8 cellular contexts compared by ENCODE assay signal in the genomic region with DNA sequence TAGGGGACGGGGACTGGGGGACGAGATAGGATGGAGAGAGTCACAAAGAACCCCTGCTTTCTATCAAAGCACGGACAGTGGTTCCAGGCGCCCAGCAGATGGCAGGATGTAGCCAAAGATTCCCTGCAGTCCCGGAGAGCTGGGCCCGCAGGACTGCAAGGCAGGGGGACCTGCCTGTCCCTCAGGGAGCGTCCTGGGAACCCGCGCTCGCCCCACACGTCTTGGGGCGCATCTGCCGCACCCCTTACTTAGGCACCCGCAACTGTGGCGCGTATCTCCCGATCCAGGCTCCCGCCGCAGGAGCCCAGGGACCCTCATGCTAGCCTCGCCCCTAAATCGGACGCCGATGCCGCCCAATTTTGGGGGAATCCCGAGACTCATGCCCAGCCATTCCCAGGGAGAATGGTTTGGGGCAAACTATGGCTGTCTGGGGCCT. TPM values are rescaled to one million over a fixed set of nuclear protein-coding genes. Genes with fewer than 3 reads are reported as not detected.
DNase-seq lines count a peak whose midpoint lies in the region; ATAC-seq and TF ChIP-seq lines count a peak whose summit lies in the region.

No MANE protein-coding gene starts in this region.

- no TSS peak for BruUV-seq in HCT116 (replicated peaks; lab: Mats Ljungman, UMichigan)

- TF ChIP-seq POLR2A in HCT116 (IDR thresholded peaks at IDR 0.05; ENCODE audit: borderline replicate concordance, extremely low read depth, insufficient read depth, insufficient read length) = no peak

- H3K4me1 ChIP-seq in HCT116 (ENCODE audit: control insufficient read depth in 1 of 2, insufficient read depth in 2 of 2, low read length in 2 of 2) (no peaks in the 10 kb centered on the region), hepatocyte (ENCODE audit: insufficient read depth) (peaks cover 6% of the 10 kb centered on the region)

- peak; percentile 77 for TF ChIP-seq RAD21 in HCT116 (IDR thresholded peaks at IDR 0.05; ENCODE audit: low read depth)

- peak; percentile 53 to 74 (median 67); a peak in 5 of 6 replicates for TF ChIP-seq CTCF in HCT116 (IDR thresholded peaks at IDR 0.05 in 2 of 3, conservative IDR thresholded peaks at IDR 0.05 in 1 of 3; ENCODE audit: borderline replicate concordance in 1 of 3, insufficient read depth in 1 of 3, low read depth in 2 of 3, low read length in 2 of 3)
- TF ChIP-seq CTCF in hepatocyte (IDR thresholded peaks at IDR 0.05; ENCODE audit: poor library complexity) = peak; percentile 74

- DNase-seq in DMS79 (lab: John Stamatoyannopoulos, UW) (peak; percentile 14), HCT116 (ENCODE audit: low read depth, low spot score) (peak; percentile 34), NCI-H748 treated with DMSO at 0.1 percent for 48 hours (lab: John Stamatoyannopoulos, UW) (peak; percentile 9), astrocyte of the hippocampus (ENCODE audit: low read depth, low spot score) (peak; percentile 89), hepatocyte (ENCODE audit: low spot score) (peak; percentile 87), posterior cingulate gyrus (peak; percentile 63 to 97 (median 84)), activated gamma-delta T cell (lab: John Stamatoyannopoulos, UW) (no peak)
- no peak for DNase-seq in activated CD4-positive, CD25-positive, alpha-beta regulatory T cell (lab: John Stamatoyannopoulos, UW)

- H2AFZ ChIP-seq in HCT116 (ENCODE audit: low read depth, low read length, poor library complexity, severe bottlenecking) (no peak overlapping the region), hepatocyte (peak overlapping the region; percentile 96)

- no peaks in the 10 kb centered on the region for H3K9me3 ChIP-seq in HCT116 (ENCODE audit: control insufficient read depth in 1 of 2, insufficient read depth in 1 of 2, low read depth in 1 of 2, low read length in 2 of 2)
- H3K9me3 ChIP-seq in hepatocyte (ENCODE audit: low read depth) = no peaks in the 10 kb centered on the region

- H3K9ac ChIP-seq in HCT116 (ENCODE audit: low read length) = no peak overlapping the region

- peak; percentile 97 for ATAC-seq in HCT116

- 3% methylated on average over 25 of the region's 25 CpGs for WGBS in hepatocyte (ENCODE audit: low lambda C conversion rate, missing lambda C conversion rate)

- no peaks in the 10 kb centered on the region for H3K9me2 ChIP-seq in HCT116 (ENCODE audit: insufficient read depth)
- no peaks in the 10 kb centered on the region for H3K9me2 ChIP-seq in hepatocyte (replicated peaks; ENCODE audit: insufficient read depth)

- H3K27me3 ChIP-seq in HCT116 (ENCODE audit: insufficient read depth, low read length) = peaks cover 8% of the 10 kb centered on the region; the same call in 1 of the 2 replicates
- peaks cover 29% of the 10 kb centered on the region for H3K27me3 ChIP-seq in hepatocyte

- H3K79me2 ChIP-seq in HCT116 (ENCODE audit: insufficient read depth, low read length) = no peaks in the 10 kb centered on the region
- no peaks in the 10 kb centered on the region for H3K79me2 ChIP-seq in hepatocyte

- no peak overlapping the region for H3K27ac ChIP-seq in HCT116 (ENCODE audit: low read depth, low read length)
- H3K27ac ChIP-seq in hepatocyte = no peak overlapping the region

- intact Hi-C loops in HCT116 (cut with micrococcal nuclease) = loop anchor here (1.0 to 2.0 kb wide), 5 partner anchors 92 to 762 kb away; no protein-coding TSS in a partner anchor
- intact Hi-C loops in posterior cingulate gyrus (cut with DNase I) = loop anchor here (1.0 to 10.0 kb wide), 4 partner anchors 324 to 763 kb away; no protein-coding TSS in a partner anchor

- no peak overlapping the region for H3K4me2 ChIP-seq in HCT116 (ENCODE audit: low read length)
- peak overlapping the region; percentile 99 for H3K4me2 ChIP-seq in hepatocyte

- H4K20me1 ChIP-seq in HCT116 (ENCODE audit: insufficient read depth) = no peaks in the 10 kb centered on the region
- no peaks in the 10 kb centered on the region for H4K20me1 ChIP-seq in hepatocyte (ENCODE audit: insufficient read depth, poor library complexity, severe bottlenecking)

- POLR2A ChIA-PET in HCT116 (lab: Charles Lee) = no interaction called here

- CTCF ChIA-PET in HCT116 (lab: Charles Lee) = interaction anchor here (0.9 to 1.7 kb wide), 4 partner anchors 9 to 762 kb away, joined by 3 to 4 read pairs (median 3); no protein-coding TSS in a partner anchor

- no peaks in the 10 kb centered on the region for H3K36me3 ChIP-seq in HCT116 (ENCODE audit: control insufficient read depth in 1 of 2, insufficient read depth in 2 of 2, low read length in 2 of 2)
- no peaks in the 10 kb centered on the region for H3K36me3 ChIP-seq in hepatocyte (replicated peaks; ENCODE audit: insufficient read depth, low read depth)

- H3K4me3 ChIP-seq in HCT116 (replicated peaks in 1 of 2; ENCODE audit: low read depth in 1 of 2, low read length in 2 of 2) (no peak overlapping the region), hepatocyte (peak overlapping the region; percentile 75)

- RAD21 ChIA-PET in HCT116 (lab: Charles Lee; ENCODE audit: low non-redundant PET in 1 of 2, low total read pairs in 2 of 2, uncharacterized antibody in 2 of 2, unreplicated experiment in 2 of 2) = interaction anchor here in 1 of 2 experiments (0.5 kb wide), 1 partner anchor 411 kb away, joined by 3 read pairs; no protein-coding TSS in a partner anchor

TF ChIP-seq in HCT116, 20 proteins besides CTCF, POLR2A, EP300 and RAD21:
- no peak for TF ChIP-seq EZH2phosphoT487 (IDR thresholded peaks at IDR 0.05; ENCODE audit: borderline replicate concordance)
- TF ChIP-seq SRF (IDR thresholded peaks at IDR 0.05; ENCODE audit: low read depth) = no peak
- no peak for TF ChIP-seq ELF1 (IDR thresholded peaks at IDR 0.05; ENCODE audit: borderline replicate concordance, low read depth)
- TF ChIP-seq TCF7L2 (IDR thresholded peaks at IDR 0.05; ENCODE audit: borderline replicate concordance, extremely low read depth, insufficient read depth, insufficient read length) = no peak
- no peak for TF ChIP-seq REST (IDR thresholded peaks at IDR 0.05; ENCODE audit: low read depth)
- no peak for TF ChIP-seq ATF3 (IDR thresholded peaks at IDR 0.05)
- TF ChIP-seq, protein P1, sequence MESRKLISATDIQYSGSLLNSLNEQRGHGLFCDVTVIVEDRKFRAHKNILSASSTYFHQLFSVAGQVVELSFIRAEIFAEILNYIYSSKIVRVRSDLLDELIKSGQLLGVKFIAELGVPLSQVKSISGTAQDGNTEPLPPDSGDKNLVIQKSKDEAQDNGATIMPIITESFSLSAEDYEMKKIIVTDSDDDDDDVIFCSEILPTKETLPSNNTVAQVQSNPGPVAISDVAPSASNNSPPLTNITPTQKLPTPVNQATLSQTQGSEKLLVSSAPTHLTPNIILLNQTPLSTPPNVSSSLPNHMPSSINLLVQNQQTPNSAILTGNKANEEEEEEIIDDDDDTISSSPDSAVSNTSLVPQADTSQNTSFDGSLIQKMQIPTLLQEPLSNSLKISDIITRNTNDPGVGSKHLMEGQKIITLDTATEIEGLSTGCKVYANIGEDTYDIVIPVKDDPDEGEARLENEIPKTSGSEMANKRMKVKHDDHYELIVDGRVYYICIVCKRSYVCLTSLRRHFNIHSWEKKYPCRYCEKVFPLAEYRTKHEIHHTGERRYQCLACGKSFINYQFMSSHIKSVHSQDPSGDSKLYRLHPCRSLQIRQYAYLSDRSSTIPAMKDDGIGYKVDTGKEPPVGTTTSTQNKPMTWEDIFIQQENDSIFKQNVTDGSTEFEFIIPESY (IDR thresholded peaks at IDR 0.05; ENCODE audit: extremely low read depth, insufficient replicate concordance, low read length) = no peak
- no peak for TF ChIP-seq YY1 (IDR thresholded peaks at IDR 0.05; ENCODE audit: extremely low read depth, insufficient replicate concordance, low read depth, low read length)
- TF ChIP-seq POLR2AphosphoS5 (IDR thresholded peaks at IDR 0.05; ENCODE audit: low read depth, low read length) = no peak
- TF ChIP-seq, protein P2, sequence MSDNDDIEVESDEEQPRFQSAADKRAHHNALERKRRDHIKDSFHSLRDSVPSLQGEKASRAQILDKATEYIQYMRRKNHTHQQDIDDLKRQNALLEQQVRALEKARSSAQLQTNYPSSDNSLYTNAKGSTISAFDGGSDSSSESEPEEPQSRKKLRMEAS (IDR thresholded peaks at IDR 0.05) = no peak
- TF ChIP-seq FOSL1 (IDR thresholded peaks at IDR 0.05; ENCODE audit: low read depth) = no peak
- TF ChIP-seq CBX3 (IDR thresholded peaks at IDR 0.05; ENCODE audit: low read depth) = no peak
TF ChIP-seq in HCT116: peak in this region for 0.

RNA-seq across cellular contexts. Expression of gene STK32B, which starts 0.7 kb away (rescaled TPM):
- total RNA-seq in HCT116 (2021; ENCODE audit: unreplicated experiment) (not detected), hepatocyte (1.6 and 3.9 TPM in 2 replicates)
- not detected in 2 replicates for polyA plus RNA-seq in HCT116 (2012)
- polyA plus RNA-seq in hepatocyte = 0.51 and 1.00 TPM in 2 replicates

RNA-seq across cellular contexts. Expression of gene CYTL1, which starts 31.3 kb away (rescaled TPM):
- not detected for total RNA-seq in HCT116 (2021; ENCODE audit: unreplicated experiment)
- polyA plus RNA-seq in HCT116 (2012) = not detected in 2 replicates
- total RNA-seq in hepatocyte = 37.4 and 52.3 TPM in 2 replicates
- polyA plus RNA-seq in hepatocyte = 39.1 and 55.4 TPM in 2 replicates

Comparison
In these comparisons a context has a peak if more than half of its experiments do, and no peak if none do; other contexts are left out.
1. DNase-seq: peak in DMS79 (single experiment), HCT116 (single experiment), NCI-H748 treated with DMSO at 0.1 percent for 48 hours (single experiment), astrocyte of the hippocampus (single experiment), hepatocyte (single experiment) and posterior cingulate gyrus (10 of 10); none in activated gamma-delta T cell (single experiment) and activated CD4-positive, CD25-positive, alpha-beta regulatory T cell (0 of 4).
2. RNA of gene CYTL1, which starts 31.3 kb away (total RNA-seq): 37.4 to 52.3 TPM in hepatocyte; not detected in HCT116 (single experiment); every median in the first group is over 10 times any median in the second.